Comparison of ENCODE assay signal across 6 cellular contexts in the genomic region with DNA sequence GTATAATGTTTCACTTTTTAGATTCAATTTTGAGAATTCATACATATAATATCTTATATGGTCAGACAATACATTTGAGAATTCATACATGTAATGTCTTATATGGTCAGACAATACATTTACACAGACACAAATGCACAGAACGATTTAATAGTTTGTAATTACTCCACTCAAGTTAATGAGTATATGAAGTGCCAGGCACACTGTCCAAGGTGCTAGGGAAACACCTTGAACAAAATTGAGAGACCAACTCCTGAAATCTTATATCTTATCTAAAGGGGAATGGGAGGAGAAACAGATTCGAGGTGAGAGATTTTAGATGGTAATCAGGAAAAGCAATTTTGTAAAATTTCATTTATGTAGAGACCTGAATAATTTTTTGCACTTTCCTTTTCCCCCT.
"Had no signal": no experiment of that assay in that cellular context is flagged by ENCODE, and none has a peak within 500 bp of the region (broad histone marks: within the 10 kb centered on the region; RNA-seq: fewer than 3 reads in every experiment).

No MANE protein-coding gene starts in this region.

- H3K4me3 ChIP-seq: GM23248 had no signal

- DNase-seq: GM23248, H9, HCEC 1CT, HFFc6, IMR-90, KBM-7 had no signal

- H2AFZ ChIP-seq: GM23248 had no signal

- H3K4me3 Mint-ChIP-seq: H9, HFFc6 had no signal

- H3K27ac Mint-ChIP-seq: H9, HFFc6 had no signal

- H3K9me3 Mint-ChIP-seq: H9 had no signal

- H3K27ac ChIP-seq: GM23248 had no signal
